ENCODE assay signal across 8 cellular contexts in the genomic region with DNA sequence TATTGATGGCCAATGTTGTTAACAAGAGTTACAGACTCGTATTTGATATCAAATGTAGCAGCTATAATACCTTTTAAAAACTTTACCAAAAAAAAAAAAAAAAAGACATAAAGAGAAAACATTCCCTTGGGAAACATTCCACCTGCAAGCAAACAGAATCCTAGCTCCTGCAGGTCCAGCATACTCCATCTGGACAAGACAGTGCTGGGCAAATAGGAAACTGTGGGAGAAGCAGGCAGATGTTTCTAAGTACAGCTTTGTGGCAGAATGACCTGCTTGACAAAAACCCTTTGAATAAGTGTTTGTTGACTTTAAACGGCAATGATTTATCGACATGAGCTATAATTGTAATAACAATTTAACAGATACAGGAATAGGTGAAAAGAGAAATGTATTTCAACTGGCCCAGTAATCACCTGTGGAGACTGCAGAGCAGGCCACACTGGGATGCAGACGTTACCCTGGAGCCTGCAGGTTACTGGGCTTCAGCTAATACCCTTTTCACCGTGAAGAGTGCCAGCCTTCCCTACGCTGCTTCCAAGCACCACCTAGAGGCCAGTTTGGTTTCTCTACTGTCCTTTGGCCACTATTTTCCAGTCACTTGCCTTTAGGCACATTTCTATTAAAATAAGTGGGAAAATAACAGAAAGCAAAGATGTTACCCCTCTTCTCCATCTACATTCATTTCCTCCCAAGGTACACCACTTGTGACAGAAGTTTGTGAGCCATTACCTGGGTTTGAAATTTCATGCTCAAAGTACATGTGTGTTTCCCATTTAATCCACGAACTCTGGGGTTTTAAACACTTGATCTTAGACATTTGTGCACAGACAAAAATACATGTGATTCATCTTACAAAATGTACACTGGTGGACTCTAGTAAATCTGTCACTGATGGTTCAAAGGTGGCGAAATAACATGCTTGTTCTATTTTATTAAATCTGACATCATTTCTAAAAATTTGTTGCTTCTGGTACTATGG.
DNase-seq lines count a peak whose midpoint lies in the region; ATAC-seq lines count a peak whose summit lies in the region.

No MANE protein-coding gene starts in this region.

- H3K36me3 Mint-ChIP-seq in stimulated activated naive B cell treated with anti-CD40 and anti-IgM and Interleukin-4, amounts not matched to agents 10 μg/mL and 1 μg/mL and 100 μg/mL, for 72 hours: peaks cover 28 to 49% of the 10 kb centered on the region in 2 donors

- peak; percentile 72 for ATAC-seq in GM19372 (IDR thresholded peaks at IDR 0.05; ENCODE audit: low read depth, unreplicated experiment)
- ATAC-seq in stimulated activated naive B cell treated with anti-CD40 and anti-IgM and Interleukin-4, amounts not matched to agents 10 μg/mL and 1 μg/mL and 100 μg/mL, for 72 hours (replicated peaks): peak; percentile 79 to 82
- no peak for ATAC-seq in GM19455 (IDR thresholded peaks at IDR 0.05; ENCODE audit: unreplicated experiment)

- H3K27me3 Mint-ChIP-seq in stimulated activated naive B cell treated with anti-CD40 and anti-IgM and Interleukin-4, amounts not matched to agents 10 μg/mL and 1 μg/mL and 100 μg/mL, for 72 hours: no peaks in the 10 kb centered on the region

- peaks cover 22 to 48% of the 10 kb centered on the region in 2 donors for H3K4me1 Mint-ChIP-seq in stimulated activated naive B cell treated with anti-CD40 and anti-IgM and Interleukin-4, amounts not matched to agents 10 μg/mL and 1 μg/mL and 100 μg/mL, for 72 hours

- DNase-seq in COLO668 (lab: John Stamatoyannopoulos, UW; ENCODE audit: unreplicated experiment) (peak; percentile 85), MV-4-11 (lab: John Stamatoyannopoulos, UW) (peak; percentile 30), SHP77 treated with DMSO at 0.1 percent for 48 hours (lab: John Stamatoyannopoulos, UW) (peak; percentile 93), kidney tubule cell (ENCODE audit: low spot score) (peak; percentile 59)
- peak; percentile 33 for DNase-seq in central memory CD4-positive, alpha-beta T cell
- peak; percentile 11 for DNase-seq in stimulated activated naive B cell treated with anti-CD40 and anti-IgM and Interleukin-4, amounts not matched to agents 10 μg/mL and 1 μg/mL and 100 μg/mL, for 72 hours

- H3K9me3 Mint-ChIP-seq in stimulated activated naive B cell treated with anti-CD40 and anti-IgM and Interleukin-4, amounts not matched to agents 10 μg/mL and 1 μg/mL and 100 μg/mL, for 72 hours: peaks cover under 1% of the 10 kb centered on the region in 2 donors

- H3K27ac Mint-ChIP-seq in stimulated activated naive B cell treated with anti-CD40 and anti-IgM and Interleukin-4, amounts not matched to agents 10 μg/mL and 1 μg/mL and 100 μg/mL, for 72 hours: no peak overlapping the region

- no peak overlapping the region for H3K4me3 Mint-ChIP-seq in stimulated activated naive B cell treated with anti-CD40 and anti-IgM and Interleukin-4, amounts not matched to agents 10 μg/mL and 1 μg/mL and 100 μg/mL, for 72 hours

Comparison
In these comparisons a context has a peak if more than half of its experiments do, and no peak if none do; other contexts are left out.
1. DNase-seq: peak in every context shown above with its lines; median percentile 93 in SHP77 treated with DMSO at 0.1 percent for 48 hours; 85 in COLO668; 59 in kidney tubule cell; 33 in central memory CD4-positive, alpha-beta T cell; 30 in MV-4-11; 11 in stimulated activated naive B cell treated with anti-CD40 and anti-IgM and Interleukin-4, amounts not matched to agents 10 μg/mL and 1 μg/mL and 100 μg/mL, for 72 hours.